In the genomic region with DNA sequence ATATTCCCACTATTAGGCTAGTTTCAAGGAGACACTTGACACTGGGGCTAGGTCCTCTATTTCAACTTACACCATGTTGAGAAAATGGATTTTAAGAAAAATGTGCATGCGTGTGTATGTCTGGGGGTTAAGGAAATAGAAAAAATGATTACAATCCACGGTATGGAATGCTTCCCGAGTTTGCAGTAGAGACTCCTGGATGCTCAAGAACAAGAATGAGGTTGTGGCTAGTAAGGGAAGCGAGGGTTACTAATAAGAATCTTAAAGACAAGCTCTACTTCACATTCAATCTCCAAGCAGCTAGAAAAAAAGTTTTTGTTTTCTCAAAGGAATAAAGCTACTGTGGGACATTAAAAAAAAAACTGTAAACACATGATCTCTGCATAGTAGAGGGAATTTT, we compare ENCODE assay signal across 27 cellular contexts. TPM values are rescaled to one million over a fixed set of nuclear protein-coding genes. Genes with fewer than 3 reads are reported as not detected.
A peak's percentile ranks its signal among the peaks of the same experiment; 100 is the strongest.
DNase-seq lines count a peak whose midpoint lies in the region; ATAC-seq, FAIRE-seq and TF ChIP-seq lines count a peak whose summit lies in the region.
"Had no signal": no experiment of that assay in that cellular context is flagged by ENCODE, and none has a peak within 500 bp of the region (broad histone marks: within the 10 kb centered on the region; RNA-seq: fewer than 3 reads in every experiment).

No MANE protein-coding gene starts in this region.

- H3K4me2 ChIP-seq in astrocyte (ENCODE audit: low read length): no peak overlapping the region
- H3K4me2 ChIP-seq: A549, KMS-11, PC-9 had no signal

- H3K4me1 ChIP-seq in astrocyte (ENCODE audit: insufficient read depth, low read length) (no peaks in the 10 kb centered on the region), heart right ventricle (no peaks in the 10 kb centered on the region)
- H3K4me1 ChIP-seq: A549 had no signal

- no peak for ATAC-seq in GM18907 (IDR thresholded peaks at IDR 0.05; ENCODE audit: unreplicated experiment)
- ATAC-seq in heart right ventricle: no peak
- no peak for ATAC-seq in HG03354 (IDR thresholded peaks at IDR 0.05; ENCODE audit: poor library complexity, severe bottlenecking, unreplicated experiment)

- POLR2A ChIA-PET in RWPE1 (lab: Yijun Ruan, JAX; ENCODE audit: low non-redundant PET): no interaction called here

- H4K20me1 ChIP-seq in astrocyte (ENCODE audit: insufficient read depth, low read length): no peaks in the 10 kb centered on the region

- no peaks in the 10 kb centered on the region for H3K79me2 ChIP-seq in astrocyte (ENCODE audit: insufficient read depth, low read length)

- peak; percentile 37 for FAIRE-seq in astrocyte (lab: Jason Lieb, UNC)
- FAIRE-seq: A549 had no signal

- no peak for TF ChIP-seq CTCF in astrocyte (IDR thresholded peaks at IDR 0.05; ENCODE audit: insufficient read depth, low read depth, low read length)
- TF ChIP-seq CTCF in dorsolateral prefrontal cortex (IDR thresholded peaks at IDR 0.05 in 54 of 56, conservative IDR thresholded peaks at IDR 0.05 in 2 of 56; ENCODE audit: low read depth in 1 of 56, partially characterized antibody in 56 of 56): no peak
- no peak for TF ChIP-seq CTCF in osteocyte (IDR thresholded peaks at IDR 0.05)
- TF ChIP-seq CTCF in RWPE1 (conservative IDR thresholded peaks at IDR 0.05; ENCODE audit: low read depth): no peak
- no peak for TF ChIP-seq CTCF in heart right ventricle (IDR thresholded peaks at IDR 0.05)

- H3K4me3 ChIP-seq in astrocyte (ENCODE audit: insufficient read depth, low read depth, low read length): no peak overlapping the region
- H3K4me3 ChIP-seq in dorsolateral prefrontal cortex: no peak overlapping the region
- H3K4me3 ChIP-seq in heart right ventricle: no peak overlapping the region
- H3K4me3 ChIP-seq: A549, GM12878, PC-9 had no signal

- DNase-seq in EH (ENCODE audit: low read depth) (peak; percentile 82), astrocyte (ENCODE audit: low read depth) (peak; percentile 71), dorsolateral prefrontal cortex (no peak), osteocyte (ENCODE audit: extremely low spot score, unreplicated experiment) (no peak), RWPE1 (ENCODE audit: low spot score) (no peak), heart right ventricle (no peak)
- DNase-seq: CD8-positive, alpha-beta memory T cell; DMS153; DND-41; HCEC 1CT; MM.1S; NCI-H1048; NCI-H1417; NCI-H2029 treated with DMSO at 0.1 percent for 48 hours; NK-92 treated with Interleukin-12 subunit alpha and Interleukin-12 subunit beta, amount 100 ng/mL, for 24 hours; PC-9; RPMI8226; SHP77 had no signal

- no peak overlapping the region for H3K9ac ChIP-seq in astrocyte (ENCODE audit: low read length)
- H3K9ac ChIP-seq: KMS-11 had no signal

- WGBS in heart right ventricle, 2 donors: 60 to 71% methylated on average over 4 of the region's 4 CpGs

- no peak overlapping the region for H3K27ac Mint-ChIP-seq in astrocyte (ENCODE audit: unreplicated experiment)
- H3K27ac Mint-ChIP-seq in osteocyte (ENCODE audit: unreplicated experiment): peak overlapping the region; percentile 65
- H3K27ac Mint-ChIP-seq: B cell; CD14-positive monocyte; CD8-positive, alpha-beta memory T cell; IgD-negative memory B cell had no signal

- intact Hi-C loops in dorsolateral prefrontal cortex (cut with DNase I): loop anchor here (5.0 to 10.0 kb wide), 2 partner anchors 97 to 100 kb away; no protein-coding TSS in a partner anchor
- intact Hi-C loops in heart right ventricle (cut with DNase I): no loop called here

- no peak overlapping the region for H2AFZ ChIP-seq in astrocyte (ENCODE audit: low read depth, low read length)
- H2AFZ ChIP-seq: PC-9 had no signal

- H3K36me3 ChIP-seq in astrocyte (ENCODE audit: insufficient read depth, low read length): no peaks in the 10 kb centered on the region
- no peaks in the 10 kb centered on the region for H3K36me3 ChIP-seq in heart right ventricle

- H3K9me3 ChIP-seq in astrocyte (ENCODE audit: insufficient read depth, low read depth, low read length): no peaks in the 10 kb centered on the region
- H3K9me3 ChIP-seq in heart right ventricle: peaks cover 0 to 3% (median 0%) of the 10 kb centered on the region in 11 donors
- H3K9me3 ChIP-seq: A549 had no signal

- H3K27ac ChIP-seq in astrocyte (ENCODE audit: low read depth, low read length) (no peak overlapping the region), dorsolateral prefrontal cortex (peak overlapping the region in 35 of 59 donors; percentile 2 to 98 (median 58)), RWPE1 (no peak overlapping the region), heart right ventricle (no peak overlapping the region)
- H3K27ac ChIP-seq: A549, HL-60, KMS-11, PC-9 had no signal

- H3K27me3 Mint-ChIP-seq in astrocyte (ENCODE audit: low read depth, unreplicated experiment): no peaks in the 10 kb centered on the region
- H3K27me3 Mint-ChIP-seq in osteocyte (ENCODE audit: unreplicated experiment): no peaks in the 10 kb centered on the region
- H3K27me3 Mint-ChIP-seq: B cell; CD8-positive, alpha-beta memory T cell; IgD-negative memory B cell had no signal

- no peaks in the 10 kb centered on the region for H3K36me3 Mint-ChIP-seq in astrocyte (ENCODE audit: low read depth, unreplicated experiment)
- H3K36me3 Mint-ChIP-seq in osteocyte (ENCODE audit: unreplicated experiment): peaks cover 2% of the 10 kb centered on the region
- H3K36me3 Mint-ChIP-seq: CD14-positive monocyte; CD8-positive, alpha-beta memory T cell had no signal

- CTCF ChIA-PET in RWPE1 (lab: Yijun Ruan, JAX): interaction anchor here (1.1 kb wide), 1 partner anchor 20 kb away, joined by 3 read pairs; no protein-coding TSS in a partner anchor

- H3K9me3 Mint-ChIP-seq in astrocyte (ENCODE audit: unreplicated experiment) (no peaks in the 10 kb centered on the region), osteocyte (ENCODE audit: unreplicated experiment) (peaks cover 3% of the 10 kb centered on the region)
- H3K9me3 Mint-ChIP-seq: CD8-positive, alpha-beta memory T cell; IgD-negative memory B cell had no signal

- H3K4me1 Mint-ChIP-seq in astrocyte (ENCODE audit: low read depth, unreplicated experiment) (peaks cover 11% of the 10 kb centered on the region), osteocyte (ENCODE audit: unreplicated experiment) (peaks cover 25% of the 10 kb centered on the region)
- H3K4me1 Mint-ChIP-seq: CD14-positive monocyte; CD8-positive, alpha-beta memory T cell had no signal

- H3K27me3 ChIP-seq in astrocyte (ENCODE audit: insufficient read depth, low read length) (no peaks in the 10 kb centered on the region), dorsolateral prefrontal cortex (no peaks in the 10 kb centered on the region), heart right ventricle (no peaks in the 10 kb centered on the region)

- H3K4me3 Mint-ChIP-seq in astrocyte (ENCODE audit: unreplicated experiment) (no peak overlapping the region), osteocyte (ENCODE audit: unreplicated experiment) (no peak overlapping the region)
- H3K4me3 Mint-ChIP-seq: B cell; CD14-positive monocyte; CD8-positive, alpha-beta memory T cell; IgD-negative memory B cell had no signal

RNA-seq across cellular contexts. Expression of gene ANK3, which starts 54.7 kb away (rescaled TPM):
- 15.5 and 21.1 TPM in 2 replicates for total RNA-seq in astrocyte
- 100 to 1,000 TPM; 181 to 667 (median 439) TPM for total RNA-seq in dorsolateral prefrontal cortex
- 21.2 and 22.0 TPM in 2 replicates for total RNA-seq in osteocyte
- total RNA-seq in heart right ventricle: 100 to 1,000 TPM; 186 to 287 (median 259) TPM
- 10 to 100 TPM; 34.4 to 49.1 TPM for polyA plus RNA-seq in heart right ventricle
- polyA plus RNA-seq: CD14-positive monocyte had no signal

Comparison
In these comparisons a context has a peak if more than half of its experiments do, and no peak if none do; other contexts are left out.
1. DNase-seq: peak in EH (single experiment) and astrocyte (single experiment); none in dorsolateral prefrontal cortex (0 of 10), osteocyte (single experiment), RWPE1 (single experiment) and heart right ventricle (0 of 2).
2. H3K27ac ChIP-seq: peak in dorsolateral prefrontal cortex (35 of 59); none in astrocyte (single experiment), RWPE1 (single experiment) and heart right ventricle (0 of 10).
3. intact Hi-C loops: an anchor here in dorsolateral prefrontal cortex (5.0 to 10.0 kb wide); none called in heart right ventricle.